ENCODE assay signal across 8 cellular contexts in the genomic region with DNA sequence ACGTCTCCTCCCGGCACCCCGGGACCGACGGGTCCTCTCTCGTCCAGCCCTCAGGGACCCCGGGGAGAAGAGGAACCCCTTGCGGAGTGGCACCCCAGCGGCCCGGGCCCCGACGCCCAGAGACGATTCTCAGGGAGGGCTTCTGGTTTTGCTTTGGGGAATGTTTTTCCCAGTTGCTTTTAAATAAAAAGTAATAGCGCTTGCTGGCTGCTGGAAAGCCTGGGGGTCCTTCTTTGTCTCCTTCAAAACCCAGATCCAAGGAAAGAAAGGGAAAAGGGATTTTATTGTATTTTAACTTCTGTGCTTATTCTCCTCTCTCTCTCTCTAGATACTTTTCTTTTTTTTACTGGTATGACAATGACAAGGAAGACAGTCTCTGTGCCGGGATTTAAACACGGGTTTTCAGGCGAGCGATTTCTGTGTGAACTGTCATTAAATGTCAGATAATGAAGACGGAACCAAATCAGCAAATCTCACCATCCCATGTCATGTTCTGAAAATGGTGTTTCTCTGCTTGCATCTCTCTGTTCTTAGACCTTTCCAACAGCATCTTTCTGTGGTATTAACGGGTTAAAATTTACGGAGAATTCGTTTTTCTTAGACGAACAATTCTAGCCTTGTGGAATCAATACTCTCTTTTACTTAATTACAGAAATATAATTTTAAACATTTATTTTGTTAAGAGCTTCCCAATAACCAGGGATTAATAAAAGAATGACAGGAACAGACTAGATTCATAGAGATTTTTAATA. TPM values are rescaled to one million over a fixed set of nuclear protein-coding genes. Genes with fewer than 3 reads are reported as not detected.
DNase-seq lines count a peak whose midpoint lies in the region; ATAC-seq and TF ChIP-seq lines count a peak whose summit lies in the region.

No MANE protein-coding gene starts in this region.

- intact Hi-C loops in cardiac septum (cut with DNase I) = no loop called here
- intact Hi-C loops in aorta (cut with DNase I) = loop anchor here in 1 of 2 donors (5.0 kb wide), 1 partner anchor 88 kb away; no protein-coding TSS in a partner anchor

- 15% methylated on average over 19 to 23 of the region's 23 CpGs for WGBS in aorta, 2 donors

- H3K27me3 ChIP-seq in right atrium auricular region (no peaks in the 10 kb centered on the region), mucosa of stomach (ENCODE audit: control insufficient read depth, insufficient read depth, low read length) (peaks cover 39% of the 10 kb centered on the region), aorta (ENCODE audit: control insufficient read depth in 1 of 2, insufficient read depth in 2 of 2, low read length in 1 of 2) (no peaks in the 10 kb centered on the region)

- peak overlapping the region; percentile 68 to 83 for H3K4me3 ChIP-seq in right atrium auricular region
- peak overlapping the region; percentile 60 to 61 for H3K4me3 ChIP-seq in cardiac fibroblast (replicated peaks in 1 of 2; ENCODE audit: low read depth in 2 of 2, low read length in 2 of 2)
- peak overlapping the region; percentile 25 for H3K4me3 ChIP-seq in mucosa of stomach (ENCODE audit: low read length)
- peak overlapping the region; percentile 70 to 91 for H3K4me3 ChIP-seq in aorta (ENCODE audit: low read length in 2 of 2)

- H3K4me1 ChIP-seq in right atrium auricular region (no peaks in the 10 kb centered on the region), mucosa of stomach (ENCODE audit: control insufficient read depth, insufficient read depth, low read length) (no peaks in the 10 kb centered on the region), aorta (ENCODE audit: control insufficient read depth in 1 of 2, insufficient read depth in 2 of 2, low read length in 2 of 2) (no peaks in the 10 kb centered on the region)

- H3K9ac ChIP-seq in mucosa of stomach (ENCODE audit: low read length) = peak overlapping the region; percentile 47

- peak overlapping the region; percentile 80 to 92 for H3K27ac ChIP-seq in right atrium auricular region
- no peak overlapping the region for H3K27ac ChIP-seq in aorta (ENCODE audit: low read depth in 1 of 2, low read length in 2 of 2)

- no peaks in the 10 kb centered on the region for H3K9me3 ChIP-seq in right atrium auricular region
- no peaks in the 10 kb centered on the region for H3K9me3 ChIP-seq in mucosa of stomach (ENCODE audit: control insufficient read depth, low read length)
- H3K9me3 ChIP-seq in aorta (ENCODE audit: control insufficient read depth, low read length) = no peaks in the 10 kb centered on the region

- ATAC-seq in aorta (ENCODE audit: low FRiP score) = no peak
- no peak for ATAC-seq in HG03135 (IDR thresholded peaks at IDR 0.05; ENCODE audit: unreplicated experiment)
- ATAC-seq in HG03139 (IDR thresholded peaks at IDR 0.05; ENCODE audit: unreplicated experiment) = no peak

- TF ChIP-seq CTCF in right atrium auricular region (IDR thresholded peaks at IDR 0.05) (no peak), cardiac fibroblast (IDR thresholded peaks at IDR 0.05; ENCODE audit: low read depth, low read length) (no peak)

- no peak for DNase-seq in right atrium auricular region (ENCODE audit: low spot score)
- DNase-seq in cardiac septum (ENCODE audit: low spot score) = no peak
- no peak for DNase-seq in cardiac fibroblast (ENCODE audit: low read depth in 2 of 2)
- DNase-seq in aorta = no peak
- no peak for DNase-seq in NCI-H526 treated with DMSO at 0.1 percent for 48 hours (lab: John Stamatoyannopoulos, UW)

- no peaks in the 10 kb centered on the region for H3K36me3 ChIP-seq in right atrium auricular region
- H3K36me3 ChIP-seq in mucosa of stomach (ENCODE audit: control insufficient read depth, insufficient read depth, low read length) = no peaks in the 10 kb centered on the region
- H3K36me3 ChIP-seq in aorta (ENCODE audit: control insufficient read depth in 1 of 2, insufficient read depth in 2 of 2, low read length in 1 of 2) = no peaks in the 10 kb centered on the region

RNA-seq across cellular contexts. Expression of gene PCOLCE2, which starts 0.6 kb away (rescaled TPM):
- total RNA-seq in right atrium auricular region (100 to 1,000 TPM in 1 of 2 donors, 10 to 100 TPM in 1; 79.1 to 148 TPM), cardiac septum (42.2 TPM), aorta (100 to 1,000 TPM in 1 of 2 donors, 10 to 100 TPM in 1; 83.3 to 106 TPM)
- polyA plus RNA-seq in aorta = 100 to 1,000 TPM in 1 of 2 donors, 10 to 100 TPM in 1; 73.0 to 181 TPM

Comparison
In these comparisons a context has a peak if more than half of its experiments do, and no peak if none do; other contexts are left out.
1. H3K27ac ChIP-seq: peak in right atrium auricular region (2 of 2); none in aorta (0 of 2).
2. H3K4me3 ChIP-seq: peak in every context shown above with its lines; median percentile 80 in aorta; 76 in right atrium auricular region; 60 in cardiac fibroblast; 25 in mucosa of stomach.